21 cellular contexts compared by ENCODE assay signal in the genomic region with DNA sequence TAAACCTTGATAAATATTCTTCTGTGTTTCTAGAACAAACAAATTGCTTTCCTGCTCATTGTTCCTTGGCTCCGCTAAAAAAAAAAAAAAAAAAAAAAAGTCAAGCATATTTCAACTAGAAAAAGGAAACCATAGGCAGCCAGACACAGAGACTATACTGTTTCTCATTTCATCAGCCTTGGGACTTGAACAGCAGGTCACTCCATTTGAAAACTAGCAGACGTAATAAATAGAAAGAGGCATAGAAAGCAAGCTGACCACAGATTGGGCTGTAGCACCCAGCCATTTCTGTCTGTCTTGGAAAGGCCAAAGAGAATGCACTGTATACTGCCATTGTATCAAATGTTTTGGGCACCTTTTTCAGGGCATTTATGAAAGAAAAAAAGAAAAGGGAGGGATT.
"Had no signal": no experiment of that assay in that cellular context is flagged by ENCODE, and none has a peak within 500 bp of the region (broad histone marks: within the 10 kb centered on the region; RNA-seq: fewer than 3 reads in every experiment).

No MANE protein-coding gene starts in this region.

- H3K4me1 ChIP-seq: gastrocnemius medialis, left lung, lower lobe of right lung had no signal

- H3K9me3 ChIP-seq: gastrocnemius medialis, left lung, lower lobe of right lung, mucosa of descending colon, tibial nerve had no signal

- FAIRE-seq: bronchial epithelial cell, islet of Langerhans, TTC549 had no signal

- H3K27me3 ChIP-seq: gastrocnemius medialis, left lung, tibial nerve had no signal

- H3K36me3 ChIP-seq: gastrocnemius medialis, left lung, lower lobe of right lung, tibial nerve, WERI-Rb-1 had no signal

- H3K27ac ChIP-seq: gastrocnemius medialis, left lung, lower lobe of right lung, tibial nerve, WERI-Rb-1 had no signal

- DNase-seq: activated CD4-positive, alpha-beta T cell treated with anti-CD3 and anti-CD28 coated beads for 1 hour; activated CD4-positive, alpha-beta T cell treated with anti-CD3 and anti-CD28 coated beads, Interleukin-2, amount 10 ng/mL, durations not matched to agents 7 days and 5 days; activated effector memory CD4-positive, alpha-beta T cell treated with Interleukin-2 at 50 U/mL for 16 hours; activated naive CD4-positive, alpha-beta T cell treated with Interleukin-2 at 50 U/mL for 16 hours; activated T-cell treated with anti-CD3 and anti-CD28 coated beads for 4 hours; anterior cingulate cortex; gastrocnemius medialis; glutamatergic neuron; left lung; lower lobe of right lung; mucosa of descending colon; right cardiac atrium; stimulated activated CD4-positive, alpha-beta T cell treated with anti-CD3 and anti-CD28 coated beads, Interleukin-15, amount 100 ng/mL, for 24 hours; stimulated activated CD4-positive, alpha-beta T cell treated with anti-CD3 and anti-CD28 coated beads, Interleukin-2, amount 100 ng/mL, for 24 hours; stimulated activated naive B cell treated with anti-CD40 and anti-IgM and Interleukin-4, amounts not matched to agents 10 μg/mL and 1 μg/mL and 100 μg/mL, for 72 hours; T-helper 9 cell; WERI-Rb-1 had no signal

- H3K4me3 ChIP-seq: gastrocnemius medialis, left lung, lower lobe of right lung, mucosa of descending colon, tibial nerve had no signal
